ENCODE assay signal across 1 cellular context in the genomic region with DNA sequence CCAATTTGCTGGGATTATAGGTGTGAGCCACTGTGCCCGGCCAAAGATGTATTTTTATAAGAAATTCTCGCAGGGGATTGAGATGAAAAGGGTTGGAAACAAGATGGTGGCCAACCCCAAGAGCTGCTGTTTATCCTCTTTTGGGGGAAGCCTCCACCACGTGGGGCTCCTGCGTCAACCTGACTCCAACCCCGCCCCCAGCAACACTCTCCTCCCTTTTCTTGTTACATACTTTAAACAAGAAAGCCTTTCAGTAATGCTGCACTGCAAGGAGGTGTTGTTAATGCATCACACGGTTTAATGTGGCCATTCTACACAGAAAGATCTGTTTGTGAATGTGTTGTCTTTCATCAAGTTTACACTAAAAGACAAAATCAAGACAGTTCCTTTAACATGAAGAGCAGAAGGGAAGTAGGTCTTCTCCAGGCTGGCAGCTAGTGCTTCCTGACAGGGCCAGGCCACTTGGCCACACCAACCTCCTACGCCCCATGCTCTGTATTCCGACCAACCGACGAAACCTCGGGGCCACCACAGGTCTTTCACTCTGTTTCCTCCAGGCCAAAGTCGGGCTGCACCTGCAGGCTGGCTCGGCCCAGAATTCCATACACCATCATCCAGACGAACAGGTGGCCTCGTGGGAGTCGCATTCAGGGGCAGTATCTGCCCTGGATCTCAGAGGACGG.
TF ChIP-seq lines count a peak whose summit lies in the region.

No MANE protein-coding gene starts in this region.

TF ChIP-seq in liver, 16 proteins besides CTCF, POLR2A, EP300 and RAD21 (continued from another document):
- TF ChIP-seq, protein P1, sequence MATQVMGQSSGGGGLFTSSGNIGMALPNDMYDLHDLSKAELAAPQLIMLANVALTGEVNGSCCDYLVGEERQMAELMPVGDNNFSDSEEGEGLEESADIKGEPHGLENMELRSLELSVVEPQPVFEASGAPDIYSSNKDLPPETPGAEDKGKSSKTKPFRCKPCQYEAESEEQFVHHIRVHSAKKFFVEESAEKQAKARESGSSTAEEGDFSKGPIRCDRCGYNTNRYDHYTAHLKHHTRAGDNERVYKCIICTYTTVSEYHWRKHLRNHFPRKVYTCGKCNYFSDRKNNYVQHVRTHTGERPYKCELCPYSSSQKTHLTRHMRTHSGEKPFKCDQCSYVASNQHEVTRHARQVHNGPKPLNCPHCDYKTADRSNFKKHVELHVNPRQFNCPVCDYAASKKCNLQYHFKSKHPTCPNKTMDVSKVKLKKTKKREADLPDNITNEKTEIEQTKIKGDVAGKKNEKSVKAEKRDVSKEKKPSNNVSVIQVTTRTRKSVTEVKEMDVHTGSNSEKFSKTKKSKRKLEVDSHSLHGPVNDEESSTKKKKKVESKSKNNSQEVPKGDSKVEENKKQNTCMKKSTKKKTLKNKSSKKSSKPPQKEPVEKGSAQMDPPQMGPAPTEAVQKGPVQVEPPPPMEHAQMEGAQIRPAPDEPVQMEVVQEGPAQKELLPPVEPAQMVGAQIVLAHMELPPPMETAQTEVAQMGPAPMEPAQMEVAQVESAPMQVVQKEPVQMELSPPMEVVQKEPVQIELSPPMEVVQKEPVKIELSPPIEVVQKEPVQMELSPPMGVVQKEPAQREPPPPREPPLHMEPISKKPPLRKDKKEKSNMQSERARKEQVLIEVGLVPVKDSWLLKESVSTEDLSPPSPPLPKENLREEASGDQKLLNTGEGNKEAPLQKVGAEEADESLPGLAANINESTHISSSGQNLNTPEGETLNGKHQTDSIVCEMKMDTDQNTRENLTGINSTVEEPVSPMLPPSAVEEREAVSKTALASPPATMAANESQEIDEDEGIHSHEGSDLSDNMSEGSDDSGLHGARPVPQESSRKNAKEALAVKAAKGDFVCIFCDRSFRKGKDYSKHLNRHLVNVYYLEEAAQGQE (IDR thresholded peaks at IDR 0.05) = no peak
